ENCODE assay signal across 25 cellular contexts in genomic region chr11:120125509-120125908, GRCh38. TPM values are rescaled to one million over a fixed set of nuclear protein-coding genes. Genes with fewer than 3 reads are reported as not detected.
"Had no signal": no experiment of that assay in that cellular context is flagged by ENCODE, and none has a peak within 500 bp of the region (broad histone marks: within the 10 kb centered on the region; RNA-seq: fewer than 3 reads in every experiment).

No MANE protein-coding gene starts in this region.

- H3K4me1 ChIP-seq: ascending aorta had no signal

- H3K36me3 ChIP-seq: ascending aorta, cardiac muscle cell had no signal

- DNase-seq: activated B cell treated with CpG ODN at 0.5 μM for 24 hours; activated CD4-positive, alpha-beta T cell treated with anti-CD3 and anti-CD28 coated beads for 1 hour; activated CD4-positive, alpha-beta T cell treated with anti-CD3 and anti-CD28 coated beads, Interleukin-2, amount 10 ng/mL, durations not matched to agents 24 days and 14 days; activated CD4-positive, alpha-beta T cell treated with anti-CD3 and anti-CD28 coated beads, Interleukin-2, amount 50 U/mL, for 48 hours; activated CD8-positive, alpha-beta memory T cell treated with anti-CD3 and anti-CD28 coated beads, Interleukin-2, amount 10 ng/mL, durations not matched to agents 7 days and 5 days; activated effector memory CD4-positive, alpha-beta T cell treated with Interleukin-2 at 50 U/mL for 16 hours; activated naive CD4-positive, alpha-beta T cell; activated T-cell treated with anti-CD3 and anti-CD28 coated beads, Interleukin-2, amount 50 U/mL, for 24 hours; amniotic stem cell; KG1; NCI-H1092; NCI-H1417 treated with DMSO at 0.1 percent for 48 hours; NCI-H1694; NCI-H2029; NCI-H446; NCI-H524; T-cell; T-helper 2 cell; T1000 had no signal

- ATAC-seq: body of pancreas, Right ventricle myocardium inferior, T-cell had no signal

- H3K27me3 ChIP-seq: ascending aorta, body of pancreas had no signal

- H3K4me3 ChIP-seq: ascending aorta, body of pancreas, cardiac muscle cell, SK-N-MC had no signal

- H3K9me3 ChIP-seq: ascending aorta, body of pancreas had no signal

- H3K27ac ChIP-seq: ascending aorta, body of pancreas, cardiac muscle cell, SK-N-MC had no signal

RNA-seq across cellular contexts. Expression of gene TRIM29, which starts 12.4 kb away (rescaled TPM):
- polyA plus RNA-seq: cardiac muscle cell, IgD-negative memory B cell had no signal
